ENCODE assay signal across 14 cellular contexts in genomic region chr10:80194373-80195045, GRCh38. TPM values are rescaled to one million over a fixed set of nuclear protein-coding genes. Genes with fewer than 3 reads are reported as not detected.
DNase-seq lines count a peak whose midpoint lies in the region; ATAC-seq and TF ChIP-seq lines count a peak whose summit lies in the region.
"Had no signal": no experiment of that assay in that cellular context is flagged by ENCODE, and none has a peak within 500 bp of the region (broad histone marks: within the 10 kb centered on the region; RNA-seq: fewer than 3 reads in every experiment).

No MANE protein-coding gene starts in this region.

- H3K4me1 ChIP-seq in breast epithelium (peaks cover 0 to 7% of the 10 kb centered on the region in 2 donors), lung (ENCODE audit: control insufficient read depth in 2 of 2, insufficient read depth in 2 of 2, low read length in 2 of 2) (peaks cover 36 to 41% of the 10 kb centered on the region in 2 donors)

- H3K4me1 Mint-ChIP-seq in MCF 10A (ENCODE audit: insufficient read depth, unreplicated experiment): peaks cover 34% of the 10 kb centered on the region
- H3K4me1 Mint-ChIP-seq in activated CD8-positive, alpha-beta T cell treated with anti-CD3 and anti-CD28 coated beads for 36 hours (ENCODE audit: low read depth): peaks cover 71% of the 10 kb centered on the region
- peaks cover 83% of the 10 kb centered on the region for H3K4me1 Mint-ChIP-seq in stimulated activated naive CD8-positive, alpha-beta T cell treated with anti-CD3 and anti-CD28 coated beads, Interleukin-15, amount 100 ng/mL, for 72 hours

- no peaks in the 10 kb centered on the region for H3K27me3 Mint-ChIP-seq in MCF 10A (ENCODE audit: insufficient read depth, unreplicated experiment)
- H3K27me3 Mint-ChIP-seq in activated CD8-positive, alpha-beta T cell treated with anti-CD3 and anti-CD28 coated beads for 36 hours: no peaks in the 10 kb centered on the region
- no peaks in the 10 kb centered on the region for H3K27me3 Mint-ChIP-seq in stimulated activated naive CD8-positive, alpha-beta T cell treated with anti-CD3 and anti-CD28 coated beads, Interleukin-15, amount 100 ng/mL, for 72 hours
- H3K27me3 Mint-ChIP-seq: memory B cell had no signal

- no peak overlapping the region for H3K4me3 ChIP-seq in breast epithelium
- H3K4me3 ChIP-seq in lung: no peak overlapping the region
- H3K4me3 ChIP-seq: GM12878, K562 had no signal

- intact Hi-C loops in breast epithelium (cut with DNase I; ENCODE audit: low total_unique reads): no loop called here
- intact Hi-C loops in MCF 10A (cut with micrococcal nuclease): no loop called here
- intact Hi-C loops in activated CD8-positive, alpha-beta T cell treated with anti-CD3 and anti-CD28 coated beads for 36 hours (cut with micrococcal nuclease): no loop called here

- no peak overlapping the region for H3K4me3 Mint-ChIP-seq in MCF 10A (ENCODE audit: unreplicated experiment)
- H3K4me3 Mint-ChIP-seq in activated CD8-positive, alpha-beta T cell treated with anti-CD3 and anti-CD28 coated beads for 36 hours: no peak overlapping the region
- no peak overlapping the region for H3K4me3 Mint-ChIP-seq in stimulated activated naive CD8-positive, alpha-beta T cell treated with anti-CD3 and anti-CD28 coated beads, Interleukin-15, amount 100 ng/mL, for 72 hours
- H3K4me3 Mint-ChIP-seq: memory B cell had no signal

- BruUV-seq in MCF 10A (replicated peaks; lab: Mats Ljungman, UMichigan): no TSS peak

- H3K27ac ChIP-seq in breast epithelium (peak overlapping the region; percentile 88 to 93), lung (ENCODE audit: low read depth in 1 of 2, low read length in 1 of 2) (peak overlapping the region; percentile 28 to 78)

- no peak for TF ChIP-seq POLR2A in breast epithelium (IDR thresholded peaks at IDR 0.05)

- CTCF ChIA-PET in MCF 10A (lab: Yijun Ruan, JAX): interaction anchor here (0.7 to 1.4 kb wide), 5 partner anchors 10 to 43 kb away, joined by 3 to 4 read pairs (median 3); no protein-coding TSS in a partner anchor
- CTCF ChIA-PET in activated CD8-positive, alpha-beta T cell treated with anti-CD3 and anti-CD28 coated beads for 36 hours (lab: Charles Lee): interaction anchor here (0.6 to 3.1 kb wide), 3 partner anchors 9 to 309 kb away, joined by 3 to 13 read pairs (median 10); no protein-coding TSS in a partner anchor

- TF ChIP-seq CTCF in breast epithelium (IDR thresholded peaks at IDR 0.05) (no peak), MCF 10A (IDR thresholded peaks at IDR 0.05; ENCODE audit: unreplicated experiment) (no peak), lung (IDR thresholded peaks at IDR 0.05; ENCODE audit: control extremely low read depth, extremely low read depth) (no peak)
- no peak for TF ChIP-seq CTCF in activated CD8-positive, alpha-beta T cell treated with anti-CD3 and anti-CD28 coated beads for 36 hours (IDR thresholded peaks at IDR 0.05)

- H3K36me3 ChIP-seq in breast epithelium (no peaks in the 10 kb centered on the region), lung (ENCODE audit: control insufficient read depth in 2 of 2, insufficient read depth in 2 of 2, low read length in 2 of 2) (peaks cover 0 to 3% of the 10 kb centered on the region in 2 donors)

- H3K36me3 Mint-ChIP-seq in MCF 10A (ENCODE audit: insufficient read depth, unreplicated experiment): peaks cover 13% of the 10 kb centered on the region
- peaks cover 55% of the 10 kb centered on the region for H3K36me3 Mint-ChIP-seq in activated CD8-positive, alpha-beta T cell treated with anti-CD3 and anti-CD28 coated beads for 36 hours (ENCODE audit: low read depth)

- H3K9me3 ChIP-seq in breast epithelium (no peaks in the 10 kb centered on the region), lung (ENCODE audit: control insufficient read depth in 2 of 2, insufficient read depth in 1 of 2, low read length in 1 of 2) (no peaks in the 10 kb centered on the region)

- WGBS in lung, 2 donors: 69 to 71% methylated on average over 11 of the region's 11 CpGs

- H3K9me3 Mint-ChIP-seq in MCF 10A (ENCODE audit: unreplicated experiment): peaks cover 9% of the 10 kb centered on the region
- peaks cover 10% of the 10 kb centered on the region for H3K9me3 Mint-ChIP-seq in activated CD8-positive, alpha-beta T cell treated with anti-CD3 and anti-CD28 coated beads for 36 hours
- H3K9me3 Mint-ChIP-seq in stimulated activated naive CD8-positive, alpha-beta T cell treated with anti-CD3 and anti-CD28 coated beads, Interleukin-15, amount 100 ng/mL, for 72 hours: peaks cover 0 to 21% of the 10 kb centered on the region in 2 donors

- ATAC-seq in activated CD8-positive, alpha-beta T cell treated with anti-CD3 and anti-CD28 coated beads for 36 hours: no peak
- ATAC-seq in lung (ENCODE audit: insufficient read depth, low FRiP score): no peak
- no peak for ATAC-seq in stimulated activated naive CD8-positive, alpha-beta T cell treated with anti-CD3 and anti-CD28 coated beads, Interleukin-15, amount 100 ng/mL, for 72 hours
- ATAC-seq: GM12878, K562 had no signal

- no peak overlapping the region for H3K27ac Mint-ChIP-seq in MCF 10A (ENCODE audit: low read depth, unreplicated experiment)
- H3K27ac Mint-ChIP-seq in activated CD8-positive, alpha-beta T cell treated with anti-CD3 and anti-CD28 coated beads for 36 hours: peak overlapping the region; percentile 92
- peak overlapping the region; percentile 69 to 70 for H3K27ac Mint-ChIP-seq in stimulated activated naive CD8-positive, alpha-beta T cell treated with anti-CD3 and anti-CD28 coated beads, Interleukin-15, amount 100 ng/mL, for 72 hours

- POLR2A ChIA-PET in MCF 10A (lab: Yijun Ruan, JAX): interaction anchor here (1.0 to 2.1 kb wide), 2 partner anchors 11 to 19 kb away, joined by 3 to 14 read pairs; partner anchors contain the start of gene ANXA11
- POLR2A ChIA-PET in activated CD8-positive, alpha-beta T cell treated with anti-CD3 and anti-CD28 coated beads for 36 hours (lab: Charles Lee): interaction anchor here (0.7 to 1.6 kb wide), 4 partner anchors 9 to 20 kb away, joined by 3 to 7 read pairs (median 4); no protein-coding TSS in a partner anchor

- H3K27me3 ChIP-seq in breast epithelium: no peaks in the 10 kb centered on the region
- no peaks in the 10 kb centered on the region for H3K27me3 ChIP-seq in lung (ENCODE audit: control insufficient read depth, insufficient read depth)

- no peak for DNase-seq in breast epithelium (ENCODE audit: low spot score in 2 of 2)
- no peak for DNase-seq in MCF 10A (ENCODE audit: unreplicated experiment)
- DNase-seq in activated CD8-positive, alpha-beta T cell treated with anti-CD3 and anti-CD28 coated beads for 36 hours: no peak
- no peak for DNase-seq in lung (ENCODE audit: low spot score)
- DNase-seq in stimulated activated naive CD8-positive, alpha-beta T cell treated with anti-CD3 and anti-CD28 coated beads, Interleukin-15, amount 100 ng/mL, for 72 hours: no peak
- DNase-seq in A172 (ENCODE audit: low spot score): no peak
- DNase-seq in NOMO-1 (lab: John Stamatoyannopoulos, UW; ENCODE audit: unreplicated experiment in 2 of 2): no peak
- no peak for DNase-seq in T1000 (lab: John Stamatoyannopoulos, UW)
- DNase-seq: NCI-H187 treated with DMSO at 0.1 percent for 48 hours; NK-92 treated with Interleukin-12 subunit alpha and Interleukin-12 subunit beta, amount 100 ng/mL, for 24 hours; T-helper 1 cell had no signal

RNA-seq across cellular contexts. Expression of gene ANXA11, which starts 10.8 kb away (rescaled TPM):
- total RNA-seq in breast epithelium: 100 to 1,000 TPM in 1 of 3 donors, 10 to 100 TPM in 2; 83.3 to 102 (median 93.4) TPM
- 68.5 and 93.8 TPM in 2 replicates for total RNA-seq in MCF 10A (2022)
- 100 to 1,000 TPM; 226 to 238 TPM for total RNA-seq in activated CD8-positive, alpha-beta T cell treated with anti-CD3 and anti-CD28 coated beads for 36 hours
- 100 to 1,000 TPM in 1 of 2 donors, 10 to 100 TPM in 1; 97.7 to 282 TPM for total RNA-seq in lung
- polyA plus RNA-seq in lung: 100 to 1,000 TPM; 135 to 404 TPM
- 110 and 120 TPM in 2 replicates for total RNA-seq in A172 (2014; rRNA removed; shearing (Covaris generic))
